In the genomic region with DNA sequence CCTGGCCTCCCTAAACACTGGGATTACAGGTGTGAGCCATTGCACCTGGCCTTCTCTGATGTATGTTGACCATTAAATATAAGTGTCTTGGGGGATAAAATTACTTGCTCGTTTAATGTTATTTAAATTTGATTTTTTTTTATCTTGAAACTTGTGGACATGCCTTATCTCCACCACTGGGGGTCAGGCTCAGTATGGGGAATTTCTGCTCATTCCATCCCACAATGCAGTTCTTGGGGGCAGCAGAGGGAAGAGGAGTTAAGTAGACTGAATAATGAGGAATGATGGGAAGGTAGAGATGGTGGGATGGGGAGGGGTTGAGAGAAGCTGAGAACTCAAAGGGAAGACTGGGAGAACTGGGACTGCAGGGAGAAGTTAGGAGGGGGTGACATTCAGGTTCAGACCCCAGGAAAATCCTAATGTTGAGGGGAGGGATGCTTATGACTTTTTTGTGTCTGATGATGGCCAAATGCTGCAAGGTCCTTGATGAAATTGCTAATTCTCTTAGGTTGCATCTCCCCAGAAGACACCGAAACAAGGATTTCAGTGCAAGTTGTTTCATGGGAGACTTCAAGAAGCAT, we compare ENCODE assay signal across 8 cellular contexts.
A peak's percentile ranks its signal among the peaks of the same experiment; 100 is the strongest.
DNase-seq lines count a peak whose midpoint lies in the region; ATAC-seq and TF ChIP-seq lines count a peak whose summit lies in the region.

No MANE protein-coding gene starts in this region.

- H3K27me3 Mint-ChIP-seq in HFFc6 (ENCODE audit: insufficient read depth), result peaks cover 17% of the 10 kb centered on the region

- H3K79me2 ChIP-seq in SK-N-SH (ENCODE audit: insufficient read depth), result no peaks in the 10 kb centered on the region

- H3K4me3 ChIP-seq in BE2C (ENCODE audit: low read depth, low read length), result no peak overlapping the region
- no peak overlapping the region; a peak in 1 of 4 replicates for H3K4me3 ChIP-seq in SK-N-SH (ENCODE audit: low read depth in 2 of 2, low read length in 1 of 2)
- H3K4me3 ChIP-seq in left ventricle myocardium inferior, result no peak overlapping the region

- POLR2A ChIA-PET in SK-N-SH (lab: Yijun Ruan, JAX), result no interaction called here

- no peaks in the 10 kb centered on the region for H3K9me2 ChIP-seq in SK-N-SH

- no peak overlapping the region for H3K27ac ChIP-seq in SK-N-SH (ENCODE audit: low read depth in 2 of 2, low read length in 1 of 2)
- no peak overlapping the region for H3K27ac ChIP-seq in left ventricle myocardium inferior (replicated peaks)

- H3K36me3 ChIP-seq in BE2C, result no peaks in the 10 kb centered on the region
- H3K36me3 ChIP-seq in SK-N-SH (replicated peaks in 1 of 2; ENCODE audit: control insufficient read depth in 1 of 2, insufficient read depth in 2 of 2, low read length in 1 of 2), result no peaks in the 10 kb centered on the region
- H3K36me3 ChIP-seq in left ventricle myocardium inferior, result no peaks in the 10 kb centered on the region

- intact Hi-C loops in left ventricle myocardium inferior (cut with micrococcal nuclease), result loop anchor here (10.0 kb wide), 1 partner anchor 650 kb away; no protein-coding TSS in a partner anchor

- H3K9ac ChIP-seq in SK-N-SH, result no peak overlapping the region

- peak; percentile 24 for DNase-seq in BE2C
- peak; percentile 40 for DNase-seq in HFFc6
- peak; percentile 31 for DNase-seq in SK-N-SH
- no peak for DNase-seq in left ventricle myocardium inferior
- DNase-seq in NCI-H1436 (lab: John Stamatoyannopoulos, UW), result no peak
- no peak for DNase-seq in stimulated activated CD4-positive, alpha-beta T cell treated with anti-CD3 and anti-CD28 coated beads, Interleukin-12 subunit alpha, Interleukin-12 subunit beta, amount 100 ng/mL, for 4 hours
- DNase-seq in activated naive CD4-positive, alpha-beta T cell treated with anti-CD3 and anti-CD28 coated beads, Interleukin-2, amount 50 U/mL, for 72 hours (ENCODE audit: low spot score in 2 of 2), result no peak

- WGBS in SK-N-SH (ENCODE audit: low lambda C conversion rate), result 31% methylated on average over 2 of the region's 2 CpGs

- peaks cover 5% of the 10 kb centered on the region for H3K9me3 Mint-ChIP-seq in HFFc6
- peaks cover 4 to 5% of the 10 kb centered on the region in 2 donors for H3K9me3 Mint-ChIP-seq in activated naive CD4-positive, alpha-beta T cell treated with anti-CD3 and anti-CD28 coated beads, Interleukin-2, amount 50 U/mL, for 72 hours

- no peaks in the 10 kb centered on the region for H3F3A ChIP-seq in SK-N-SH (replicated peaks; ENCODE audit: insufficient read depth)

- H4K20me1 ChIP-seq in SK-N-SH (ENCODE audit: insufficient read depth), result no peaks in the 10 kb centered on the region

- CTCF ChIA-PET in SK-N-SH (lab: Yijun Ruan, JAX), result no interaction called here

- peak; percentile 66 for TF ChIP-seq RAD21 in SK-N-SH (IDR thresholded peaks at IDR 0.05; ENCODE audit: low read length)

- H3K9me3 ChIP-seq in BE2C, result no peaks in the 10 kb centered on the region
- peaks cover 7% of the 10 kb centered on the region; the same call in 1 of the 2 replicates for H3K9me3 ChIP-seq in SK-N-SH
- H3K9me3 ChIP-seq in left ventricle myocardium inferior (replicated peaks), result peaks cover 22% of the 10 kb centered on the region

- H3K27ac Mint-ChIP-seq in HFFc6, result no peak overlapping the region
- H3K27ac Mint-ChIP-seq in activated naive CD4-positive, alpha-beta T cell treated with anti-CD3 and anti-CD28 coated beads, Interleukin-2, amount 50 U/mL, for 72 hours, result no peak overlapping the region

- H3K36me3 Mint-ChIP-seq in HFFc6 (ENCODE audit: low read depth), result no peaks in the 10 kb centered on the region
- no peaks in the 10 kb centered on the region for H3K36me3 Mint-ChIP-seq in activated naive CD4-positive, alpha-beta T cell treated with anti-CD3 and anti-CD28 coated beads, Interleukin-2, amount 50 U/mL, for 72 hours

- TF ChIP-seq EP300 in SK-N-SH (IDR thresholded peaks at IDR 0.05; ENCODE audit: borderline replicate concordance in 1 of 2, low read depth in 1 of 2, low read length in 1 of 2), result no peak

- no peak overlapping the region for H2AFZ ChIP-seq in SK-N-SH (ENCODE audit: low read depth)

- TF ChIP-seq CTCF in BE2C (IDR thresholded peaks at IDR 0.05; ENCODE audit: low read depth, low read length) (peak; percentile 53), HFFc6 (IDR thresholded peaks at IDR 0.05) (peak; percentile 83), SK-N-SH (IDR thresholded peaks at IDR 0.05) (peak; percentile 60), left ventricle myocardium inferior (IDR thresholded peaks at IDR 0.05; ENCODE audit: borderline replicate concordance) (peak; percentile 57)

- H3K27me3 ChIP-seq in BE2C, result no peaks in the 10 kb centered on the region
- peaks cover 26% of the 10 kb centered on the region; the same call in 1 of the 2 replicates for H3K27me3 ChIP-seq in SK-N-SH (ENCODE audit: insufficient read depth)
- H3K27me3 ChIP-seq in left ventricle myocardium inferior (ENCODE audit: low read depth), result no peaks in the 10 kb centered on the region

- H3K4me2 ChIP-seq in SK-N-SH, result no peak overlapping the region

- H3K4me1 ChIP-seq in BE2C (no peaks in the 10 kb centered on the region), SK-N-SH (ENCODE audit: control insufficient read depth in 1 of 2, insufficient read depth in 2 of 2, low read depth in 1 of 2, low read length in 1 of 2) (no peaks in the 10 kb centered on the region), left ventricle myocardium inferior (no peaks in the 10 kb centered on the region)

- no peak for ATAC-seq in HG03039 (IDR thresholded peaks at IDR 0.05; ENCODE audit: unreplicated experiment)
- no peak for ATAC-seq in activated naive CD4-positive, alpha-beta T cell treated with anti-CD3 and anti-CD28 coated beads, Interleukin-2, amount 50 U/mL, for 72 hours

- no peak overlapping the region for H3K4me3 Mint-ChIP-seq in HFFc6

- H3K4me1 Mint-ChIP-seq in HFFc6 (ENCODE audit: low read depth), result no peaks in the 10 kb centered on the region

TF ChIP-seq in SK-N-SH, 30 proteins besides CTCF, POLR2A, EP300 and RAD21:
- TF ChIP-seq EZH2phosphoT487 (IDR thresholded peaks at IDR 0.05; ENCODE audit: borderline replicate concordance, low read depth), result no peak
- TF ChIP-seq SMC3 (IDR thresholded peaks at IDR 0.05; ENCODE audit: low read depth, low read length), result peak; percentile 24; the same call in 1 of the 2 replicates
- no peak for TF ChIP-seq TCF12 (IDR thresholded peaks at IDR 0.05)

Comparison
In these comparisons a context has a peak if more than half of its experiments do, and no peak if none do; other contexts are left out.
1. DNase-seq: peak in BE2C (single experiment), HFFc6 (single experiment) and SK-N-SH (single experiment); none in left ventricle myocardium inferior (single experiment), NCI-H1436 (single experiment), stimulated activated CD4-positive, alpha-beta T cell treated with anti-CD3 and anti-CD28 coated beads, Interleukin-12 subunit alpha, Interleukin-12 subunit beta, amount 100 ng/mL, for 4 hours (single experiment) and activated naive CD4-positive, alpha-beta T cell treated with anti-CD3 and anti-CD28 coated beads, Interleukin-2, amount 50 U/mL, for 72 hours (0 of 2).
2. Peak in every context shown above with its lines, with median percentiles within 50 percentile points of each other: CTCF ChIP-seq.